ENCODE assay signal across 20 cellular contexts in the genomic region with DNA sequence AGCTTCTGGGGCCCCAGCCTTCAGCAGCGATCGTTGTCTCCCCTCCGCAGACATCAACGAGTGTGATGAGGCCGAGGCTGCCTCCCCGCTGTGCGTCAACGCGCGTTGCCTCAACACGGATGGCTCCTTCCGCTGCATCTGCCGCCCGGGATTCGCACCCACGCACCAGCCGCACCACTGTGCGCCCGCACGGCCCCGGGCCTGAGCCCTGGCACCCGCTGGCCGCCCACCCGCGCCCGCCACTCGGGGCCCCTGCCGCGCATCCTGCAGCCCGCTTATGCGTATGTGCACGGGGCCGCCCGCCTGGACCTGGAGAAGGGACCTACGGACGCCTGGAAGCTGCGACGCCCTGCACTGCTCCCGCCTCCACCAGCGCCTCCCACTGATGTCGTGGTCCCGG.
"Had no signal": no experiment of that assay in that cellular context is flagged by ENCODE, and none has a peak within 500 bp of the region (broad histone marks: within the 10 kb centered on the region; RNA-seq: fewer than 3 reads in every experiment).

No MANE protein-coding gene starts in this region.

- H3K4me1 ChIP-seq: foreskin keratinocyte had no signal

- H3K27ac ChIP-seq: coronary artery, esophagus muscularis mucosa, foreskin keratinocyte, gastroesophageal sphincter, prostate gland, right atrium auricular region, sigmoid colon, stomach, thyroid gland had no signal

- H3K9me3 ChIP-seq: esophagus muscularis mucosa, gastroesophageal sphincter, prostate gland, right atrium auricular region, sigmoid colon, stomach, thyroid gland had no signal

- DNase-seq: dermis blood vessel endothelial cell; effector memory CD4-positive, alpha-beta T cell; foreskin keratinocyte; hypothalamus; naive B cell; sigmoid colon; stimulated activated CD4-positive, alpha-beta T cell treated with anti-CD3 and anti-CD28 coated beads, Interleukin-2, amount 100 ng/mL, for 24 hours; stimulated activated CD4-positive, alpha-beta T cell treated with anti-CD3 and anti-CD28 coated beads, Interleukin-4, amount 100 ng/mL, for 24 hours; stomach; thyroid gland had no signal

- FAIRE-seq: endothelial cell of umbilical vein, keratinocyte, urothelium cell line had no signal

- H3K27me3 ChIP-seq: esophagus muscularis mucosa, foreskin keratinocyte, gastroesophageal sphincter, right atrium auricular region, sigmoid colon, stomach, thyroid gland had no signal

- ATAC-seq: foreskin keratinocyte; gastroesophageal sphincter; stimulated activated effector memory CD8-positive, alpha-beta T cell treated with anti-CD3 and anti-CD28 coated beads, Interleukin-12 subunit alpha, Interleukin-12 subunit beta, amount 100 ng/mL, for 72 hours had no signal

- H3K4me3 ChIP-seq: coronary artery, esophagus muscularis mucosa, gastroesophageal sphincter, lung, prostate gland, right atrium auricular region, sigmoid colon, stomach, thyroid gland had no signal
